Comparison of ENCODE assay signal across 11 cellular contexts in the genomic region with DNA sequence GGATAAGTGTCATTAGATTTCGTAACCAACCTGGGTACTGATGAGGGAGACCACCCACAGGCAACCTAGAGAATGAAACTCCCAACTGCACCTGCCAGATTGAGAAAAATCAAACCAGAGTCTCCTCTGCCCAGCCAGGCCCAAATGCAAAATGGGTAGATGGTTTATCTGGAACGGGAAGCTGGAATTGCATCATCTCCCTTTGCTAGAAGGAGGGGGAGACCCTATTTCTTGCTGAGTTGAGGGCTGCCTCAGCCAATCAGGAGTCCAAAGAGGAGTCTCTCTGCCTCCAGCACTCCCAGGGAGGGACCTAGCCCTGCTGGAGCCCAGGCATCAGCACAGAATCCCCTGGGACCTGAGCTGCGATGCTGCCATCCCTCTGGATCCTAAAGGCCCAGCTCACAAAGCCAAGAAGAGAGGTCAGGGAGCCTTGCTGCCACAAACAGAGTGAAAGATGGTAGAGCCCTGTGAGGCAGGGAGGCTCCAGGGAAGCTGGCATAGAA. TPM values are rescaled to one million over a fixed set of nuclear protein-coding genes. Genes with fewer than 3 reads are reported as not detected.
A peak's percentile ranks its signal among the peaks of the same experiment; 100 is the strongest.
DNase-seq lines count a peak whose midpoint lies in the region; ATAC-seq and TF ChIP-seq lines count a peak whose summit lies in the region.
"Had no signal": no experiment of that assay in that cellular context is flagged by ENCODE, and none has a peak within 500 bp of the region (broad histone marks: within the 10 kb centered on the region; RNA-seq: fewer than 3 reads in every experiment).

No MANE protein-coding gene starts in this region.

- peak overlapping the region; percentile 45 for H3K27ac Mint-ChIP-seq in activated naive CD8-positive, alpha-beta T cell treated with anti-CD3 and anti-CD28 coated beads for 36 hours
- H3K27ac Mint-ChIP-seq in activated naive CD8-positive, alpha-beta T cell treated with anti-CD3 and anti-CD28 coated beads, Interleukin-2, amount 50 U/mL, for 24 hours: no peak overlapping the region
- H3K27ac Mint-ChIP-seq in stimulated activated effector memory CD8-positive, alpha-beta T cell treated with anti-CD3 and anti-CD28 coated beads, Interleukin-12 subunit alpha, Interleukin-12 subunit beta, amount 100 ng/mL, for 72 hours: peak overlapping the region; percentile 24
- H3K27ac Mint-ChIP-seq: CD8-positive, alpha-beta T cell had no signal

- H3K9ac ChIP-seq in adipocyte (ENCODE audit: low read length): no peak overlapping the region

- H3K36me3 ChIP-seq in adipocyte (ENCODE audit: control insufficient read depth, insufficient read depth, low read length, severe bottlenecking) (peaks cover 51% of the 10 kb centered on the region), gastrocnemius medialis (peaks cover 0 to 44% of the 10 kb centered on the region in 2 donors)

- DNase-seq in activated naive CD8-positive, alpha-beta T cell treated with anti-CD3 and anti-CD28 coated beads for 36 hours: no peak
- DNase-seq in activated naive CD8-positive, alpha-beta T cell treated with anti-CD3 and anti-CD28 coated beads, Interleukin-2, amount 50 U/mL, for 24 hours: no peak
- DNase-seq in NB4 (ENCODE audit: low read depth) (peak; percentile 75), adipocyte (ENCODE audit: low read depth) (peak; percentile 51), amygdala (lab: John Stamatoyannopoulos, UW) (no peak), gastrocnemius medialis (no peak), cortex of kidney (lab: John Stamatoyannopoulos, UW) (no peak)
- no peak for DNase-seq in stimulated activated effector memory CD8-positive, alpha-beta T cell treated with anti-CD3 and anti-CD28 coated beads, Interleukin-12 subunit alpha, Interleukin-12 subunit beta, amount 100 ng/mL, for 72 hours (ENCODE audit: low spot score in 2 of 2)
- DNase-seq: activated effector memory CD4-positive, alpha-beta T cell treated with Interleukin-2 at 50 U/mL for 16 hours; CD8-positive, alpha-beta T cell; effector memory CD4-positive, alpha-beta T cell had no signal

- H3K36me3 Mint-ChIP-seq in activated naive CD8-positive, alpha-beta T cell treated with anti-CD3 and anti-CD28 coated beads for 36 hours: peaks cover 22% of the 10 kb centered on the region
- H3K36me3 Mint-ChIP-seq in activated naive CD8-positive, alpha-beta T cell treated with anti-CD3 and anti-CD28 coated beads, Interleukin-2, amount 50 U/mL, for 24 hours (ENCODE audit: low read depth): peaks cover 36% of the 10 kb centered on the region
- peaks cover 58% of the 10 kb centered on the region for H3K36me3 Mint-ChIP-seq in stimulated activated effector memory CD8-positive, alpha-beta T cell treated with anti-CD3 and anti-CD28 coated beads, Interleukin-12 subunit alpha, Interleukin-12 subunit beta, amount 100 ng/mL, for 72 hours

- TF ChIP-seq CTCF in NB4 (IDR thresholded peaks at IDR 0.05; ENCODE audit: low read depth, low read length) (no peak), gastrocnemius medialis (IDR thresholded peaks at IDR 0.05 in 4 of 5, conservative IDR thresholded peaks at IDR 0.05 in 1 of 5) (no peak)

- peak overlapping the region in 2 of 4 donors; percentile 55 to 66 for H3K27ac ChIP-seq in gastrocnemius medialis

- ATAC-seq in activated naive CD8-positive, alpha-beta T cell treated with anti-CD3 and anti-CD28 coated beads, Interleukin-2, amount 50 U/mL, for 24 hours: no peak
- ATAC-seq in stimulated activated effector memory CD8-positive, alpha-beta T cell treated with anti-CD3 and anti-CD28 coated beads, Interleukin-12 subunit alpha, Interleukin-12 subunit beta, amount 100 ng/mL, for 72 hours: no peak
- no peak for ATAC-seq in gastrocnemius medialis
- ATAC-seq: CD8-positive, alpha-beta T cell had no signal

- no peaks in the 10 kb centered on the region for H3K27me3 Mint-ChIP-seq in activated naive CD8-positive, alpha-beta T cell treated with anti-CD3 and anti-CD28 coated beads for 36 hours
- H3K27me3 Mint-ChIP-seq in activated naive CD8-positive, alpha-beta T cell treated with anti-CD3 and anti-CD28 coated beads, Interleukin-2, amount 50 U/mL, for 24 hours: no peaks in the 10 kb centered on the region

- TF ChIP-seq POLR2A in NB4 (IDR thresholded peaks at IDR 0.05; ENCODE audit: extremely low read depth, insufficient read length): no peak
- TF ChIP-seq POLR2A in gastrocnemius medialis (IDR thresholded peaks at IDR 0.05): no peak

- in situ Hi-C loops in gastrocnemius medialis (cut with MboI; ENCODE audit: low sequenced_read_pairs in 4 of 4): no loop called here

- peaks cover 27% of the 10 kb centered on the region for H3K4me1 Mint-ChIP-seq in activated naive CD8-positive, alpha-beta T cell treated with anti-CD3 and anti-CD28 coated beads for 36 hours
- H3K4me1 Mint-ChIP-seq in activated naive CD8-positive, alpha-beta T cell treated with anti-CD3 and anti-CD28 coated beads, Interleukin-2, amount 50 U/mL, for 24 hours: peaks cover 30% of the 10 kb centered on the region
- H3K4me1 Mint-ChIP-seq in stimulated activated effector memory CD8-positive, alpha-beta T cell treated with anti-CD3 and anti-CD28 coated beads, Interleukin-12 subunit alpha, Interleukin-12 subunit beta, amount 100 ng/mL, for 72 hours: peaks cover 34% of the 10 kb centered on the region

- intact Hi-C loops in gastrocnemius medialis (cut with DNase I; ENCODE audit: low total_unique reads): no loop called here

- H3K4me3 ChIP-seq in NB4 (ENCODE audit: low read depth, low read length) (no peak overlapping the region), adipocyte (ENCODE audit: low read length) (no peak overlapping the region), gastrocnemius medialis (no peak overlapping the region)

- no peaks in the 10 kb centered on the region for H3K27me3 ChIP-seq in adipocyte (replicated peaks; ENCODE audit: control insufficient read depth, insufficient read depth, low read length)
- H3K27me3 ChIP-seq in gastrocnemius medialis: no peaks in the 10 kb centered on the region

- no peaks in the 10 kb centered on the region for H3K9me3 Mint-ChIP-seq in activated naive CD8-positive, alpha-beta T cell treated with anti-CD3 and anti-CD28 coated beads for 36 hours
- no peaks in the 10 kb centered on the region for H3K9me3 Mint-ChIP-seq in activated naive CD8-positive, alpha-beta T cell treated with anti-CD3 and anti-CD28 coated beads, Interleukin-2, amount 50 U/mL, for 24 hours
- H3K9me3 Mint-ChIP-seq in stimulated activated effector memory CD8-positive, alpha-beta T cell treated with anti-CD3 and anti-CD28 coated beads, Interleukin-12 subunit alpha, Interleukin-12 subunit beta, amount 100 ng/mL, for 72 hours: no peaks in the 10 kb centered on the region
- H3K9me3 Mint-ChIP-seq: CD8-positive, alpha-beta T cell had no signal

- H3K4me1 ChIP-seq in adipocyte (ENCODE audit: control insufficient read depth, insufficient read depth, low read length): peaks cover 31% of the 10 kb centered on the region
- peaks cover 9 to 10% of the 10 kb centered on the region in 2 donors for H3K4me1 ChIP-seq in gastrocnemius medialis

- H3K4me3 Mint-ChIP-seq in activated naive CD8-positive, alpha-beta T cell treated with anti-CD3 and anti-CD28 coated beads for 36 hours: no peak overlapping the region
- no peak overlapping the region for H3K4me3 Mint-ChIP-seq in activated naive CD8-positive, alpha-beta T cell treated with anti-CD3 and anti-CD28 coated beads, Interleukin-2, amount 50 U/mL, for 24 hours
- no peak overlapping the region for H3K4me3 Mint-ChIP-seq in stimulated activated effector memory CD8-positive, alpha-beta T cell treated with anti-CD3 and anti-CD28 coated beads, Interleukin-12 subunit alpha, Interleukin-12 subunit beta, amount 100 ng/mL, for 72 hours
- H3K4me3 Mint-ChIP-seq: CD8-positive, alpha-beta T cell had no signal

- no peaks in the 10 kb centered on the region for H3K9me3 ChIP-seq in adipocyte (ENCODE audit: control insufficient read depth, low read length)
- no peaks in the 10 kb centered on the region for H3K9me3 ChIP-seq in gastrocnemius medialis

RNA-seq across cellular contexts. Expression of gene RMDN3, which starts 8.1 kb away (rescaled TPM):
- 10 to 100 TPM; 32.0 to 32.4 TPM for total RNA-seq in activated naive CD8-positive, alpha-beta T cell treated with anti-CD3 and anti-CD28 coated beads for 36 hours
- total RNA-seq in gastrocnemius medialis: 10 to 100 TPM; 12.7 to 55.3 (median 19.6) TPM

RNA-seq across cellular contexts. Expression of gene GCHFR, which starts 16.9 kb away (rescaled TPM):
- total RNA-seq in activated naive CD8-positive, alpha-beta T cell treated with anti-CD3 and anti-CD28 coated beads for 36 hours: 10 to 100 TPM; 35.2 to 35.9 TPM
- total RNA-seq in gastrocnemius medialis: 10 to 100 TPM in 3 of 4 donors, under 1 TPM in 1; 0.49 to 16.9 (median 14.4) TPM

RNA-seq across cellular contexts. Expression of gene C15orf62, which starts 22.8 kb away (rescaled TPM):
- under 1 TPM; 0.43 to 0.50 TPM for total RNA-seq in activated naive CD8-positive, alpha-beta T cell treated with anti-CD3 and anti-CD28 coated beads for 36 hours
- total RNA-seq in gastrocnemius medialis: under 1 TPM in 2 of 4 donors, not detected in 2; 0.09 to 0.49 TPM

RNA-seq across cellular contexts. Expression of gene RAD51, which starts 52.0 kb away (rescaled TPM):
- 10 to 100 TPM; 67.7 to 69.6 TPM for total RNA-seq in activated naive CD8-positive, alpha-beta T cell treated with anti-CD3 and anti-CD28 coated beads for 36 hours
- total RNA-seq in gastrocnemius medialis: under 1 TPM in 3 of 4 donors, not detected in 1; 0.56 to 0.75 (median 0.60) TPM

RNA-seq across cellular contexts. Expression of gene ZFYVE19, which starts 59.9 kb away (rescaled TPM):
- total RNA-seq in activated naive CD8-positive, alpha-beta T cell treated with anti-CD3 and anti-CD28 coated beads for 36 hours: 10 to 100 TPM; 20.1 to 20.8 TPM
- 10 to 100 TPM; 11.4 to 18.9 (median 14.7) TPM for total RNA-seq in gastrocnemius medialis

Comparison
In these comparisons a context has a peak if more than half of its experiments do, and no peak if none do; other contexts are left out.
1. DNase-seq: peak in NB4 (single experiment) and adipocyte (single experiment); none in activated naive CD8-positive, alpha-beta T cell treated with anti-CD3 and anti-CD28 coated beads for 36 hours (single experiment), activated naive CD8-positive, alpha-beta T cell treated with anti-CD3 and anti-CD28 coated beads, Interleukin-2, amount 50 U/mL, for 24 hours (single experiment), stimulated activated effector memory CD8-positive, alpha-beta T cell treated with anti-CD3 and anti-CD28 coated beads, Interleukin-12 subunit alpha, Interleukin-12 subunit beta, amount 100 ng/mL, for 72 hours (0 of 2), amygdala (0 of 56), gastrocnemius medialis (0 of 2) and cortex of kidney (single experiment).